Comparison of ENCODE assay signal across 16 cellular contexts in the genomic region with DNA sequence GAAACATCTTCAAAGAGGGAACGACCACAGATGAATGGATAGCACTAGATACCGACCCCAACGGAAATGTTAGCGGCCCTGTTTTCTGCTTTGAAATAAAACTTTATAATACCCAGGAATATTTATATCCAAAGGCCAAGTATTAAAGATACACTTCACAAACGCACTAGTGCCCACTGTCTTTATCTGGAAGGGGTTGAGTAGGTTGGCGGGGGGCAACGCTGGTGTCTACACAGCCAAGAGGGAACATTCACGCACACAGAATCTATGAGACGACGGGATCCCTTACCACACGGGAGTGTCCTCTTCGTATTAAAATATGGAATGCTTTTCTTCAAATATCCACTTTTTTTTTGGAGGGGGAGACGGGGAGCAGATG. TPM values are rescaled to one million over a fixed set of nuclear protein-coding genes. Genes with fewer than 3 reads are reported as not detected.
DNase-seq lines count a peak whose midpoint lies in the region; ATAC-seq and TF ChIP-seq lines count a peak whose summit lies in the region.
"Had no signal": no experiment of that assay in that cellular context is flagged by ENCODE, and none has a peak within 500 bp of the region (broad histone marks: within the 10 kb centered on the region; RNA-seq: fewer than 3 reads in every experiment).

No MANE protein-coding gene starts in this region.

- no peak for ATAC-seq in activated T-cell treated with anti-CD3 and anti-CD28 coated beads, Interleukin-2, amount 50 U/mL, for 4 hours
- ATAC-seq: activated naive CD4-positive, alpha-beta T cell treated with anti-CD3 and anti-CD28 coated beads, Interleukin-2, amount 50 U/mL, for 72 hours; foreskin keratinocyte had no signal

- H3K4me3 ChIP-seq in hepatocyte (peak overlapping the region; percentile 41), subcutaneous abdominal adipose tissue (ENCODE audit: low read depth in 1 of 5, low read length in 5 of 5) (peak overlapping the region in 4 of 5 donors; percentile 40 to 67 (median 44))
- H3K4me3 ChIP-seq: HAP-1 had no signal

- H3K27me3 ChIP-seq in hepatocyte = peaks cover 78% of the 10 kb centered on the region
- H3K27me3 ChIP-seq in subcutaneous abdominal adipose tissue (ENCODE audit: control insufficient read depth in 5 of 5, insufficient read depth in 4 of 5, low read length in 5 of 5) = peaks cover 16 to 66% (median 53%) of the 10 kb centered on the region in 5 donors

- H3K36me3 Mint-ChIP-seq in activated naive CD4-positive, alpha-beta T cell treated with anti-CD3 and anti-CD28 coated beads, Interleukin-2, amount 10 ng/mL, durations not matched to agents 7 days and 5 days = peaks cover 25% of the 10 kb centered on the region
- peaks cover 42% of the 10 kb centered on the region for H3K36me3 Mint-ChIP-seq in activated CD4-positive, alpha-beta memory T cell treated with anti-CD3 and anti-CD28 coated beads, Interleukin-2, amount 10 ng/mL, durations not matched to agents 7 days and 5 days (ENCODE audit: low read depth)
- H3K36me3 Mint-ChIP-seq in activated T-cell treated with anti-CD3 and anti-CD28 coated beads, Interleukin-2, amount 50 U/mL, for 4 hours (ENCODE audit: insufficient read depth) = no peaks in the 10 kb centered on the region

- POLR2A ChIA-PET in activated CD4-positive, alpha-beta memory T cell treated with anti-CD3 and anti-CD28 coated beads, Interleukin-2, amount 10 ng/mL, durations not matched to agents 7 days and 5 days (lab: Charles Lee) = no interaction called here

- H2AFZ ChIP-seq in hepatocyte = no peak overlapping the region

- no peak overlapping the region for H3K9ac ChIP-seq in subcutaneous abdominal adipose tissue (ENCODE audit: low read length in 5 of 5)

- peak overlapping the region; percentile 70 for H3K27ac Mint-ChIP-seq in activated naive CD4-positive, alpha-beta T cell treated with anti-CD3 and anti-CD28 coated beads, Interleukin-2, amount 10 ng/mL, durations not matched to agents 7 days and 5 days
- H3K27ac Mint-ChIP-seq in activated CD4-positive, alpha-beta memory T cell treated with anti-CD3 and anti-CD28 coated beads, Interleukin-2, amount 10 ng/mL, durations not matched to agents 7 days and 5 days = peak overlapping the region; percentile 40

- 13% methylated on average over 13 of the region's 13 CpGs for WGBS in hepatocyte (ENCODE audit: low lambda C conversion rate, missing lambda C conversion rate)

- H3K36me3 ChIP-seq in hepatocyte (replicated peaks; ENCODE audit: insufficient read depth, low read depth) (no peaks in the 10 kb centered on the region), subcutaneous abdominal adipose tissue (ENCODE audit: control insufficient read depth in 5 of 5, insufficient read depth in 5 of 5, low read length in 5 of 5) (no peaks in the 10 kb centered on the region)
- H3K36me3 ChIP-seq: HAP-1 had no signal

- TF ChIP-seq CTCF in hepatocyte (IDR thresholded peaks at IDR 0.05; ENCODE audit: poor library complexity) = no peak

- CTCF ChIA-PET in activated naive CD4-positive, alpha-beta T cell treated with anti-CD3 and anti-CD28 coated beads, Interleukin-2, amount 10 ng/mL, durations not matched to agents 7 days and 5 days (lab: Charles Lee) = no interaction called here
- CTCF ChIA-PET in activated CD4-positive, alpha-beta memory T cell treated with anti-CD3 and anti-CD28 coated beads, Interleukin-2, amount 10 ng/mL, durations not matched to agents 7 days and 5 days (lab: Charles Lee) = no interaction called here

- H3K9me2 ChIP-seq in hepatocyte (replicated peaks; ENCODE audit: insufficient read depth) = no peaks in the 10 kb centered on the region

- H3K9me3 ChIP-seq in hepatocyte (ENCODE audit: low read depth) = no peaks in the 10 kb centered on the region
- H3K9me3 ChIP-seq in subcutaneous abdominal adipose tissue (ENCODE audit: control insufficient read depth in 5 of 5, low read length in 5 of 5) = no peaks in the 10 kb centered on the region

- H3K4me1 ChIP-seq in hepatocyte (ENCODE audit: insufficient read depth) (peaks cover 3% of the 10 kb centered on the region), subcutaneous abdominal adipose tissue (ENCODE audit: control insufficient read depth in 5 of 5, insufficient read depth in 5 of 5, low read length in 5 of 5) (peaks cover 0 to 55% (median 44%) of the 10 kb centered on the region in 5 donors)
- H3K4me1 ChIP-seq: foreskin keratinocyte, HAP-1 had no signal

- H3K79me2 ChIP-seq in hepatocyte = peaks cover 71% of the 10 kb centered on the region

- H3K4me1 Mint-ChIP-seq in activated naive CD4-positive, alpha-beta T cell treated with anti-CD3 and anti-CD28 coated beads, Interleukin-2, amount 10 ng/mL, durations not matched to agents 7 days and 5 days = peaks cover 14% of the 10 kb centered on the region
- peaks cover 17% of the 10 kb centered on the region for H3K4me1 Mint-ChIP-seq in activated CD4-positive, alpha-beta memory T cell treated with anti-CD3 and anti-CD28 coated beads, Interleukin-2, amount 10 ng/mL, durations not matched to agents 7 days and 5 days
- peaks cover 22% of the 10 kb centered on the region for H3K4me1 Mint-ChIP-seq in activated T-cell treated with anti-CD3 and anti-CD28 coated beads, Interleukin-2, amount 50 U/mL, for 4 hours (ENCODE audit: low read depth)

- peaks cover 100% of the 10 kb centered on the region for H3K27me3 Mint-ChIP-seq in activated naive CD4-positive, alpha-beta T cell treated with anti-CD3 and anti-CD28 coated beads, Interleukin-2, amount 10 ng/mL, durations not matched to agents 7 days and 5 days
- H3K27me3 Mint-ChIP-seq in activated CD4-positive, alpha-beta memory T cell treated with anti-CD3 and anti-CD28 coated beads, Interleukin-2, amount 10 ng/mL, durations not matched to agents 7 days and 5 days = peaks cover 86% of the 10 kb centered on the region
- H3K27me3 Mint-ChIP-seq in activated T-cell treated with anti-CD3 and anti-CD28 coated beads, Interleukin-2, amount 50 U/mL, for 4 hours (ENCODE audit: low read depth) = peaks cover 84% of the 10 kb centered on the region

- H3K27ac ChIP-seq in hepatocyte = peak overlapping the region; percentile 92
- no peak overlapping the region for H3K27ac ChIP-seq in subcutaneous abdominal adipose tissue (ENCODE audit: low read depth, low read length)
- H3K27ac ChIP-seq: foreskin keratinocyte had no signal

- H3K4me2 ChIP-seq in hepatocyte = peak overlapping the region; percentile 77

- DNase-seq in activated naive CD4-positive, alpha-beta T cell treated with anti-CD3 and anti-CD28 coated beads, Interleukin-2, amount 10 ng/mL, durations not matched to agents 7 days and 5 days = no peak
- no peak for DNase-seq in activated naive CD4-positive, alpha-beta T cell treated with anti-CD3 and anti-CD28 coated beads, Interleukin-2, amount 50 U/mL, for 16 hours
- DNase-seq in activated CD4-positive, alpha-beta memory T cell treated with anti-CD3 and anti-CD28 coated beads, Interleukin-2, amount 10 ng/mL, durations not matched to agents 7 days and 5 days = no peak
- DNase-seq in hepatocyte (ENCODE audit: low spot score) = no peak
- no peak for DNase-seq in cortex of kidney (lab: John Stamatoyannopoulos, UW)
- DNase-seq in amygdala (lab: John Stamatoyannopoulos, UW) = no peak
- DNase-seq in activated T-cell treated with anti-CD3 and anti-CD28 coated beads, Interleukin-2, amount 50 U/mL, for 4 hours = no peak
- DNase-seq: activated CD4-positive, alpha-beta T cell treated with anti-CD3 and anti-CD28 coated beads, Interleukin-2, amount 50 U/mL, for 48 hours; foreskin keratinocyte; kidney glomerular epithelial cell; NCI-H1092; NCI-H226 had no signal

- peaks cover 17% of the 10 kb centered on the region for H3K9me3 Mint-ChIP-seq in activated naive CD4-positive, alpha-beta T cell treated with anti-CD3 and anti-CD28 coated beads, Interleukin-2, amount 10 ng/mL, durations not matched to agents 7 days and 5 days
- peaks cover 4% of the 10 kb centered on the region for H3K9me3 Mint-ChIP-seq in activated CD4-positive, alpha-beta memory T cell treated with anti-CD3 and anti-CD28 coated beads, Interleukin-2, amount 10 ng/mL, durations not matched to agents 7 days and 5 days
- H3K9me3 Mint-ChIP-seq in activated T-cell treated with anti-CD3 and anti-CD28 coated beads, Interleukin-2, amount 50 U/mL, for 4 hours = peaks cover 5% of the 10 kb centered on the region

- H4K20me1 ChIP-seq in hepatocyte (ENCODE audit: insufficient read depth, poor library complexity, severe bottlenecking) = no peaks in the 10 kb centered on the region

- peak overlapping the region; percentile 14 for H3K4me3 Mint-ChIP-seq in activated naive CD4-positive, alpha-beta T cell treated with anti-CD3 and anti-CD28 coated beads, Interleukin-2, amount 10 ng/mL, durations not matched to agents 7 days and 5 days
- no peak overlapping the region for H3K4me3 Mint-ChIP-seq in activated CD4-positive, alpha-beta memory T cell treated with anti-CD3 and anti-CD28 coated beads, Interleukin-2, amount 10 ng/mL, durations not matched to agents 7 days and 5 days
- no peak overlapping the region for H3K4me3 Mint-ChIP-seq in activated T-cell treated with anti-CD3 and anti-CD28 coated beads, Interleukin-2, amount 50 U/mL, for 4 hours

RNA-seq across cellular contexts. Expression of a gene that starts 3.3 kb away (rescaled TPM):
- not detected for total RNA-seq in activated CD4-positive, alpha-beta memory T cell treated with anti-CD3 and anti-CD28 coated beads, Interleukin-2, amount 10 ng/mL, durations not matched to agents 7 days and 5 days
- total RNA-seq in hepatocyte = 67.9 and 69.7 TPM in 2 replicates
- 141 and 152 TPM in 2 replicates for polyA plus RNA-seq in hepatocyte
- not detected for total RNA-seq in activated T-cell treated with anti-CD3 and anti-CD28 coated beads, Interleukin-2, amount 50 U/mL, for 4 hours
- total RNA-seq: activated naive CD4-positive, alpha-beta T cell treated with anti-CD3 and anti-CD28 coated beads, Interleukin-2, amount 50 U/mL, for 72 hours; foreskin keratinocyte had no signal
- polyA plus RNA-seq: foreskin keratinocyte, neural cell had no signal

Comparison
In these comparisons a context has a peak if more than half of its experiments do, and no peak if none do; other contexts are left out.
1. RNA of a gene that starts 3.3 kb away (total RNA-seq): 67.9 to 69.7 TPM in hepatocyte; not detected in activated CD4-positive, alpha-beta memory T cell treated with anti-CD3 and anti-CD28 coated beads, Interleukin-2, amount 10 ng/mL, durations not matched to agents 7 days and 5 days and not detected in activated T-cell treated with anti-CD3 and anti-CD28 coated beads, Interleukin-2, amount 50 U/mL, for 4 hours; every median in the first group is over 10 times any median in the second.